ENCODE assay signal across 11 cellular contexts in genomic region chr13:79483302-79483701, GRCh38. TPM values are rescaled to one million over a fixed set of nuclear protein-coding genes. Genes with fewer than 3 reads are reported as not detected.
A peak's percentile ranks its signal among the peaks of the same experiment; 100 is the strongest.
DNase-seq lines count a peak whose midpoint lies in the region; ATAC-seq and TF ChIP-seq lines count a peak whose summit lies in the region.
"Had no signal": no experiment of that assay in that cellular context is flagged by ENCODE, and none has a peak within 500 bp of the region (broad histone marks: within the 10 kb centered on the region; RNA-seq: fewer than 3 reads in every experiment).

No MANE protein-coding gene starts in this region.

- TF ChIP-seq CTCF in AG10803 (conservative IDR thresholded peaks at IDR 0.05; ENCODE audit: low read length): no peak
- no peak for TF ChIP-seq CTCF in HFF-Myc (IDR thresholded peaks at IDR 0.05; ENCODE audit: low read depth, low read length, missing control alignments)

- H3K4me3 ChIP-seq in AG10803 (ENCODE audit: low read length) (no peak overlapping the region), HFF-Myc (replicated peaks; ENCODE audit: low read depth, low read length) (no peak overlapping the region), mesodermal cell (ENCODE audit: extremely low read depth, insufficient read depth, low read length, poor library complexity, severe bottlenecking) (peak overlapping the region; percentile 12)

- no CpG with 5 or more reads among the region's 1 CpG for WGBS in mesodermal cell (ENCODE audit: insufficient coverage in 2 of 2), 2 experiments

- peaks cover 26% of the 10 kb centered on the region for H3K4me1 ChIP-seq in mesodermal cell (ENCODE audit: control insufficient read depth, insufficient read depth, low read length, poor library complexity, severe bottlenecking)

- no peak overlapping the region for H3K27ac ChIP-seq in mesodermal cell (ENCODE audit: low read depth, low read length, severe bottlenecking)

- peaks cover 45% of the 10 kb centered on the region for H3K4me1 Mint-ChIP-seq in T-helper 17 cell

- peaks cover 6% of the 10 kb centered on the region for H3K36me3 Mint-ChIP-seq in T-helper 17 cell (ENCODE audit: low read depth)

- H3K9me3 ChIP-seq in mesodermal cell (ENCODE audit: control insufficient read depth, low read length) (no peaks in the 10 kb centered on the region), T-helper 17 cell (ENCODE audit: control insufficient read depth, low read length, poor library complexity, severe bottlenecking) (no peaks in the 10 kb centered on the region)

- H3K27me3 Mint-ChIP-seq in T-helper 17 cell: no peaks in the 10 kb centered on the region

- peak; percentile 94 for DNase-seq in AG10803 (ENCODE audit: low read depth)
- DNase-seq in HFF-Myc (ENCODE audit: extremely low read depth, low read depth): peak; percentile 37
- DNase-seq in astrocyte of the hippocampus (ENCODE audit: low read depth, low spot score): peak; percentile 55
- DNase-seq in T-helper 17 cell: no peak
- DNase-seq in NCI-H2171 treated with DMSO at 0.1 percent for 48 hours (lab: John Stamatoyannopoulos, UW): no peak
- DNase-seq in cerebellum (ENCODE audit: low spot score): no peak
- DNase-seq: amniotic stem cell, DMS79, NCI-H345 had no signal

- H3K4me3 Mint-ChIP-seq in T-helper 17 cell: no peak overlapping the region

- no peak overlapping the region for H3K27ac Mint-ChIP-seq in T-helper 17 cell

- no peaks in the 10 kb centered on the region for H3K36me3 ChIP-seq in mesodermal cell (ENCODE audit: control insufficient read depth, insufficient read depth, low read length)

- ATAC-seq in T-helper 17 cell: no peak
- no peak for ATAC-seq in HG03280 (IDR thresholded peaks at IDR 0.05; ENCODE audit: unreplicated experiment)

RNA-seq across cellular contexts. Expression of gene NDFIP2, which starts 2.3 kb away (rescaled TPM):
- polyA plus RNA-seq in mesodermal cell (2013, experiment 1 of 2): 48.8 TPM
- polyA plus RNA-seq in mesodermal cell (2013, experiment 2 of 2): 46.2 TPM
- total RNA-seq in T-helper 17 cell (1 to 10 TPM in 1 of 2 donors, under 1 TPM in 1; 0.60 to 3.9 TPM), cerebellum (28.9 TPM)

Comparison
In these comparisons a context has a peak if more than half of its experiments do, and no peak if none do; other contexts are left out.
1. DNase-seq: peak in AG10803 (single experiment), HFF-Myc (single experiment) and astrocyte of the hippocampus (single experiment); none in T-helper 17 cell (0 of 3), NCI-H2171 treated with DMSO at 0.1 percent for 48 hours (single experiment) and cerebellum (single experiment).